8 cellular contexts compared by ENCODE assay signal in the genomic region with DNA sequence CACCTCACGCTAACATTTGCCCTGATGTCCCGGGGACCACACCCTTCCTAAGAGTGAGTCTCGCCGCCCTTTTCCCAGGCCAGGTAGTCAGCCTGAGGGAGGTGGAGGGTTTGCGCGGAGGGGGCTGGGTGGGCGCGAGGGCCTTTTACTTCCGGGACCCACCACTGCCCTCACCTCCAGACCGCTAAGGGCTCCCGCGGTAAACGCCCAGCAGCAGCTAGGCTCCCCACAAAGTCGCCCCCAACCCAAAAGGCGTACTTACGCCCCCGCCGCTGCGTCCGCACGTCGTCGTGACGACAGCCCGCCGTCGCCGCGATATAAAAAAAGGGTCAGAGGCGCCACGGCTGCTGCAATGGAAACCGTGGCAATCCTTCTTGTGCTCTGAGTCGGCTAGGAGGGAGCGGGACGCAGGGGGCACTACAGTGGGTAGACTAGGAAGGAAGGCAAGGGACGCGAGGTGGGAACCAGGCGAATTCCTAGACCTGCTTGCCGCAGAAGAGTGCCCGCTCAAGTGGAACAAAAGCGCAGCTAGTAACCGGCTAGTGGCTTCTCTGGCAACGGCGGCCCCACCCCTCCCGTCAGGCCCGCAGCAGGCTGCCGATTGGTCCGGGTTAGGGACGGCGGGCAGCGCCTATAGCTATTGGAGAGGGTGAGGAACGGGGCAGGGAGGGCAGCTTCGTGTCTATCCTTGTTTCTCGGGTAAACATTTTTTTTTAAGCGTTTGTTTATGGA. TPM values are rescaled to one million over a fixed set of nuclear protein-coding genes. Genes with fewer than 3 reads are reported as not detected.
DNase-seq lines count a peak whose midpoint lies in the region; ATAC-seq, FAIRE-seq and TF ChIP-seq lines count a peak whose summit lies in the region.

A gene with protein sequence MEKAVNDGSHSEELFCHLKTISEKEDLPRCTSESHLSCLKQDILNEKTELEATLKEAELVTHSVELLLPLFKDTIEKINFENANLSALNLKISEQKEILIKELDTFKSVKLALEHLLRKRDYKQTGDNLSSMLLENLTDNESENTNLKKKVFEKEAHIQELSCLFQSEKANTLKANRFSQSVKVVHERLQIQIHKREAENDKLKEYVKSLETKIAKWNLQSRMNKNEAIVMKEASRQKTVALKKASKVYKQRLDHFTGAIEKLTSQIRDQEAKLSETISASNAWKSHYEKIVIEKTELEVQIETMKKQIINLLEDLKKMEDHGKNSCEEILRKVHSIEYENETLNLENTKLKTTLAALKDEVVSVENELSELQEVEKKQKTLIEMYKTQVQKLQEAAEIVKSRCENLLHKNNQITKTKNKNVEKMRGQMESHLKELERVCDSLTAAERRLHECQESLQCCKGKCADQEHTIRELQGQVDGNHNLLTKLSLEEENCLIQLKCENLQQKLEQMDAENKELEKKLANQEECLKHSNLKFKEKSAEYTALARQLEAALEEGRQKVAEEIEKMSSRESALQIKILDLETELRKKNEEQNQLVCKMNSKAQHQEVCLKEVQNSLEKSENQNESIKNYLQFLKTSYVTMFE (minus strand): TSS at position 553 of the 732 bp plus-strand sequence. CDS start 9,296 bp downstream, outside the sequence.

- peaks cover 19% of the 10 kb centered on the region for H3K79me2 ChIP-seq in Loucy (ENCODE audit: insufficient read depth, low read length)

- peak within 1 kb of the TSS; percentile 79 for H3K4me2 ChIP-seq in Loucy (ENCODE audit: low read depth, low read length, poor library complexity, severe bottlenecking)

- H3K9me2 ChIP-seq in Loucy (replicated peaks; ENCODE audit: low read depth, low read length): no peaks in the 10 kb centered on the region

- peak; percentile 53 for TF ChIP-seq POLR2A in H54 (IDR thresholded peaks at IDR 0.05; ENCODE audit: low read depth, low read length)
- peak; percentile 68 for TF ChIP-seq POLR2A in Raji (IDR thresholded peaks at IDR 0.05; ENCODE audit: insufficient read depth, low read depth, low read length)

- peaks cover 0 to 2% of the 10 kb centered on the region in 2 donors for H3K27me3 Mint-ChIP-seq in natural killer cell treated with Interleukin-12 subunit alpha and Interleukin-12 subunit beta and Interleukin-15 and Interleukin-18, amount 100 ng/mL, for 72 hours

- H3K4me3 ChIP-seq in Loucy (ENCODE audit: low read length, poor library complexity, severe bottlenecking) (peak within 1 kb of the TSS; percentile 84), fibroblast of mammary gland (ENCODE audit: control insufficient read depth, low read depth, low read length) (peak within 1 kb of the TSS; percentile 90)

- no peaks in the 10 kb centered on the region for H3F3A ChIP-seq in Loucy (ENCODE audit: low read depth)

- H3K36me3 ChIP-seq in Loucy (ENCODE audit: insufficient read depth, low read length): no peaks in the 10 kb centered on the region

- peak; percentile 85 for DNase-seq in EH (ENCODE audit: low read depth)
- DNase-seq in H54 (ENCODE audit: insufficient read length, low spot score): peak; percentile 78
- DNase-seq in activated T-helper 9 cell treated with anti-CD3 and anti-CD28 coated beads, Interleukin-2, amount 50 U/mL, for 16 hours (ENCODE audit: low read depth): peak; percentile 83
- DNase-seq in fibroblast of mammary gland (ENCODE audit: low read depth): peak; percentile 77
- peak; percentile 94 for DNase-seq in natural killer cell treated with Interleukin-12 subunit alpha and Interleukin-12 subunit beta and Interleukin-15 and Interleukin-18, amount 100 ng/mL, for 72 hours (ENCODE audit: low spot score)
- peak; percentile 88 for DNase-seq in stimulated activated naive CD8-positive, alpha-beta T cell treated with anti-CD3 and anti-CD28 coated beads, Interleukin-15, Interleukin-2, amounts not matched to agents 100 U/mL and 50 U/mL, for 24 hours

- no peaks in the 10 kb centered on the region for H3K27me3 ChIP-seq in Loucy (ENCODE audit: insufficient read depth, low read length, poor library complexity, severe bottlenecking)

- TF ChIP-seq CTCF in Loucy (conservative IDR thresholded peaks at IDR 0.05; ENCODE audit: low read length): no peak
- no peak for TF ChIP-seq CTCF in fibroblast of mammary gland (conservative IDR thresholded peaks at IDR 0.05; ENCODE audit: control insufficient read depth, insufficient read depth, low read depth, low read length)

- H3K4me1 ChIP-seq in Loucy (ENCODE audit: insufficient read depth, low read length, poor library complexity, severe bottlenecking): peaks cover 24% of the 10 kb centered on the region

- peak within 1 kb of the TSS; percentile 76 for H3K9ac ChIP-seq in Loucy (ENCODE audit: low read depth, low read length, poor library complexity, severe bottlenecking)

- peaks cover 19 to 22% of the 10 kb centered on the region in 2 donors for H3K4me1 Mint-ChIP-seq in natural killer cell treated with Interleukin-12 subunit alpha and Interleukin-12 subunit beta and Interleukin-15 and Interleukin-18, amount 100 ng/mL, for 72 hours (ENCODE audit: low read depth in 2 of 2)

- H3K27ac Mint-ChIP-seq in natural killer cell treated with Interleukin-12 subunit alpha and Interleukin-12 subunit beta and Interleukin-15 and Interleukin-18, amount 100 ng/mL, for 72 hours: peak within 1 kb of the TSS; percentile 89 to 91

- H3K4me3 Mint-ChIP-seq in natural killer cell treated with Interleukin-12 subunit alpha and Interleukin-12 subunit beta and Interleukin-15 and Interleukin-18, amount 100 ng/mL, for 72 hours: peak within 1 kb of the TSS; percentile 92

- H3K36me3 Mint-ChIP-seq in natural killer cell treated with Interleukin-12 subunit alpha and Interleukin-12 subunit beta and Interleukin-15 and Interleukin-18, amount 100 ng/mL, for 72 hours: no peaks in the 10 kb centered on the region

- H3K9me3 ChIP-seq in Loucy (ENCODE audit: insufficient read depth, low read depth, low read length): no peaks in the 10 kb centered on the region

- H2AFZ ChIP-seq in Loucy (ENCODE audit: low read length): peak within 1 kb of the TSS; percentile 99

- no peaks in the 10 kb centered on the region for H3K9me3 Mint-ChIP-seq in natural killer cell treated with Interleukin-12 subunit alpha and Interleukin-12 subunit beta and Interleukin-15 and Interleukin-18, amount 100 ng/mL, for 72 hours

- no peaks in the 10 kb centered on the region for H4K20me1 ChIP-seq in Loucy (ENCODE audit: insufficient read depth, low read length, poor library complexity, severe bottlenecking)

- peak; percentile 93 for FAIRE-seq in H54 (lab: Jason Lieb, UNC)

- peak; percentile 100 for ATAC-seq in natural killer cell treated with Interleukin-12 subunit alpha and Interleukin-12 subunit beta and Interleukin-15 and Interleukin-18, amount 100 ng/mL, for 72 hours
- peak; percentile 100 for ATAC-seq in stimulated activated naive CD8-positive, alpha-beta T cell treated with anti-CD3 and anti-CD28 coated beads, Interleukin-15, Interleukin-2, amounts not matched to agents 100 U/mL and 50 U/mL, for 24 hours

RNA-seq across cellular contexts. Expression of the gene that starts here (rescaled TPM):
- total RNA-seq in natural killer cell treated with Interleukin-12 subunit alpha and Interleukin-12 subunit beta and Interleukin-15 and Interleukin-18, amount 100 ng/mL, for 72 hours: 10 to 100 TPM; 35.4 to 36.6 TPM

Comparison
In these comparisons a context has a peak if more than half of its experiments do, and no peak if none do; other contexts are left out.
1. Peak in every context shown above with its lines: DNase-seq, ATAC-seq and H3K4me3 ChIP-seq.